Comparison of ENCODE assay signal across 20 cellular contexts in genomic region chrX:133968109-133968508, GRCh38. TPM values are rescaled to one million over a fixed set of nuclear protein-coding genes. Genes with fewer than 3 reads are reported as not detected.
DNase-seq lines count a peak whose midpoint lies in the region; ATAC-seq, FAIRE-seq and TF ChIP-seq lines count a peak whose summit lies in the region.
"Had no signal": no experiment of that assay in that cellular context is flagged by ENCODE, and none has a peak within 500 bp of the region (broad histone marks: within the 10 kb centered on the region; RNA-seq: fewer than 3 reads in every experiment).

No MANE protein-coding gene starts in this region.

- intact Hi-C loops in K562 (cut with micrococcal nuclease), result no loop called here

- H3K18ac ChIP-seq in H9 (ENCODE audit: insufficient read length, low read depth, low read length) (no peak overlapping the region), neuronal stem cell (ENCODE audit: low read length) (no peak overlapping the region)

- DNase-seq in GM23338 (ENCODE audit: low spot score), result no peak
- no peak for DNase-seq in H9
- no peak for DNase-seq in K562 (ENCODE audit: extremely low read depth in 1 of 4, low spot score in 3 of 4)
- no peak for DNase-seq in neuronal stem cell (ENCODE audit: low spot score)
- no peak for DNase-seq in NCI-H69 (lab: John Stamatoyannopoulos, UW)
- no peak for DNase-seq in C1 segment of cervical spinal cord (lab: John Stamatoyannopoulos, UW)
- DNase-seq: CD4-positive, CD25-positive, alpha-beta regulatory T cell; CD8-positive, alpha-beta memory T cell; DMS 273 treated with DMSO at 0.1 percent for 48 hours; DMS79; EL; GDM1; HFFc6 had no signal

- peaks cover 49% of the 10 kb centered on the region for H3K4me1 ChIP-seq in GM23338 (ENCODE audit: insufficient read depth)
- peaks cover 7% of the 10 kb centered on the region; the same call in 1 of the 2 replicates for H3K4me1 ChIP-seq in H9 (ENCODE audit: insufficient read depth, low read length)
- no peaks in the 10 kb centered on the region for H3K4me1 ChIP-seq in K562 (replicated peaks in 1 of 2; ENCODE audit: control insufficient read depth in 2 of 2, insufficient read depth in 2 of 2, low read length in 2 of 2)
- H3K4me1 ChIP-seq in neuronal stem cell (ENCODE audit: control insufficient read depth in 2 of 2, insufficient read depth in 1 of 2, low read depth in 1 of 2, low read length in 2 of 2), result peaks cover 4 to 10% of the 10 kb centered on the region in 2 donors

- H3K9me2 ChIP-seq in GM23338 (ENCODE audit: insufficient read depth), result no peaks in the 10 kb centered on the region

- H3K14ac ChIP-seq in H9 (ENCODE audit: insufficient read depth, low read length) (no peak overlapping the region), neuronal stem cell (ENCODE audit: low read length) (no peak overlapping the region)

- peak overlapping the region; percentile 88; the same call in 1 of the 2 replicates for H3K27ac ChIP-seq in GM23338 (ENCODE audit: low read depth)
- no peak overlapping the region for H3K27ac ChIP-seq in H9 (ENCODE audit: insufficient read length, low read depth, low read length)
- H3K27ac ChIP-seq in K562 (ENCODE audit: extremely low read depth, low read depth, low read length), result no peak overlapping the region
- peak overlapping the region; percentile 85 for H3K27ac ChIP-seq in neuronal stem cell (replicated peaks; ENCODE audit: low read length)
- H3K27ac ChIP-seq: C4-2B had no signal

- H3K23ac ChIP-seq in H9 (ENCODE audit: insufficient read length, low read depth, low read length), result no peak overlapping the region
- H3K23ac ChIP-seq in neuronal stem cell (ENCODE audit: low read depth, low read length, poor library complexity), result no peak overlapping the region

- H3K79me2 ChIP-seq in GM23338 (replicated peaks; ENCODE audit: insufficient read depth) (no peaks in the 10 kb centered on the region), H9 (ENCODE audit: insufficient read depth, low read length) (no peaks in the 10 kb centered on the region), K562 (ENCODE audit: control insufficient read depth, insufficient read depth, low read length) (no peaks in the 10 kb centered on the region)

- no peak overlapping the region for H2AK5ac ChIP-seq in H9 (ENCODE audit: insufficient read length, low read length)
- H2AK5ac ChIP-seq in neuronal stem cell (ENCODE audit: low read depth, low read length), result no peak overlapping the region

- H3K4me1 Mint-ChIP-seq in GM23338 (peaks cover 51% of the 10 kb centered on the region), H9 (peaks cover 71 to 85% of the 10 kb centered on the region in 2 experiments)
- H3K4me1 Mint-ChIP-seq: CD4-positive, CD25-positive, alpha-beta regulatory T cell; CD8-positive, alpha-beta memory T cell had no signal

- BruUV-seq in K562 (replicated peaks; lab: Mats Ljungman, UMichigan), result no TSS peak

- no peak for TF ChIP-seq POLR2A in K562 (conservative IDR thresholded peaks at IDR 0.05)

- TF ChIP-seq RAD21 in K562 (CRISPR knock-in tag; conservative IDR thresholded peaks at IDR 0.05 in 1 of 2, IDR thresholded peaks at IDR 0.05 in 1 of 2), result no peak

- no peaks in the 10 kb centered on the region for H3K27me3 ChIP-seq in GM23338 (ENCODE audit: insufficient read depth)
- H3K27me3 ChIP-seq in H9 (ENCODE audit: insufficient read depth, low read length), result no peaks in the 10 kb centered on the region
- H3K27me3 ChIP-seq in K562 (ENCODE audit: control insufficient read depth in 2 of 2, insufficient read depth in 2 of 2, low read length in 2 of 2), result no peaks in the 10 kb centered on the region
- peaks cover 0 to 6% (median 0%) of the 10 kb centered on the region in 3 experiments for H3K27me3 ChIP-seq in neuronal stem cell (ENCODE audit: control insufficient read depth in 3 of 3, insufficient read depth in 3 of 3, low read depth in 1 of 3, low read length in 3 of 3)

- H3K36me3 Mint-ChIP-seq in GM23338 (ENCODE audit: low read depth) (no peaks in the 10 kb centered on the region; the same call in 2 of the 3 replicates), H9 (ENCODE audit: insufficient read depth in 1 of 3, low read depth in 3 of 3) (peaks cover 4 to 17% (median 4%) of the 10 kb centered on the region in 3 experiments; a peak in 6 of 7 replicates)
- H3K36me3 Mint-ChIP-seq: CD4-positive, CD25-positive, alpha-beta regulatory T cell had no signal

- H3K36me3 ChIP-seq in GM23338 (ENCODE audit: insufficient read depth) (no peaks in the 10 kb centered on the region), K562 (ENCODE audit: control insufficient read depth, insufficient read depth, low read length) (no peaks in the 10 kb centered on the region), neuronal stem cell (replicated peaks in 1 of 2; ENCODE audit: control insufficient read depth in 2 of 2, insufficient read depth in 2 of 2, low read length in 2 of 2) (no peaks in the 10 kb centered on the region)

- H4K91ac ChIP-seq in H9 (ENCODE audit: insufficient read length, low read depth, low read length), result no peak overlapping the region
- H4K91ac ChIP-seq in neuronal stem cell (ENCODE audit: low read depth, low read length, poor library complexity), result no peak overlapping the region

- H3K4me3 Mint-ChIP-seq in GM23338, result no peak overlapping the region
- no peak overlapping the region for H3K4me3 Mint-ChIP-seq in H9
- H3K4me3 Mint-ChIP-seq: CD4-positive, CD25-positive, alpha-beta regulatory T cell; CD8-positive, alpha-beta memory T cell; HFFc6 had no signal

- no peak overlapping the region for H3T11ph ChIP-seq in H9 (ENCODE audit: low read length)

- H4K20me1 ChIP-seq in GM23338 (replicated peaks; ENCODE audit: insufficient read depth) (no peaks in the 10 kb centered on the region), H9 (ENCODE audit: control insufficient read depth, insufficient read depth, insufficient read length) (no peaks in the 10 kb centered on the region), K562 (replicated peaks; ENCODE audit: control insufficient read depth, insufficient read depth, low read length) (no peaks in the 10 kb centered on the region)

- H3K9ac ChIP-seq in H9 (ENCODE audit: extremely low read depth, insufficient read length, low read length), result no peak overlapping the region
- no peak overlapping the region for H3K9ac ChIP-seq in K562 (ENCODE audit: insufficient read depth in 1 of 2, low read depth in 2 of 2, low read length in 2 of 2)
- no peak overlapping the region for H3K9ac ChIP-seq in neuronal stem cell (ENCODE audit: low read depth, low read length, poor library complexity)

- no peak overlapping the region for H2BK20ac ChIP-seq in H9 (ENCODE audit: low read depth, low read length, poor library complexity, severe bottlenecking)

- no peak overlapping the region for H4K8ac ChIP-seq in H9 (replicated peaks; ENCODE audit: insufficient read length, low read depth, low read length)
- H4K8ac ChIP-seq in neuronal stem cell (ENCODE audit: low read depth, low read length), result no peak overlapping the region

- H3K27ac Mint-ChIP-seq in GM23338, result no peak overlapping the region
- H3K27ac Mint-ChIP-seq in H9, result peak overlapping the region in 2 of 3 experiments; percentile 27 to 93; a peak in 3 of 7 replicates
- H3K27ac Mint-ChIP-seq: CD4-positive, CD25-positive, alpha-beta regulatory T cell; HFFc6 had no signal

- H2BK12ac ChIP-seq in H9 (ENCODE audit: insufficient read length, low read depth, low read length) (no peak overlapping the region), neuronal stem cell (ENCODE audit: low read length) (no peak overlapping the region)

- no peak for TF ChIP-seq EP300 in K562 (IDR thresholded peaks at IDR 0.05; ENCODE audit: low read length)

- in situ Hi-C loops in K562 (cut with MboI), result no loop called here

- H2BK120ac ChIP-seq in H9 (ENCODE audit: low read depth, low read length, poor library complexity, severe bottlenecking), result no peak overlapping the region
- no peak overlapping the region for H2BK120ac ChIP-seq in neuronal stem cell (ENCODE audit: low read depth, low read length)

- no CpG with 5 or more reads among the region's 5 CpGs for WGBS in H9 (ENCODE audit: extremely low coverage, insufficient read length, low lambda C conversion rate)
- WGBS in K562 (ENCODE audit: insufficient coverage, low coverage, missing lambda C conversion rate), result 0% methylated on average over 5 of the region's 5 CpGs
- WGBS in neuronal stem cell (ENCODE audit: extremely low coverage in 2 of 2, insufficient read length in 2 of 2, insufficient replicate concordance in 1 of 2), 2 donors, result no CpG with 5 or more reads among the region's 5 CpGs

- H3K56ac ChIP-seq in H9 (ENCODE audit: insufficient read length, low read depth, low read length), result no peak overlapping the region

- H3K4me2 ChIP-seq in GM23338, result peak overlapping the region; percentile 47
- H3K4me2 ChIP-seq in H9 (ENCODE audit: insufficient read depth, insufficient read length, low read length), result no peak overlapping the region
- H3K4me2 ChIP-seq in K562 (ENCODE audit: insufficient read depth, low read length), result no peak overlapping the region
- no peak overlapping the region for H3K4me2 ChIP-seq in neuronal stem cell (ENCODE audit: insufficient read depth, low read length, poor library complexity, severe bottlenecking)

- POLR2A ChIA-PET in K562 (lab: Yijun Ruan, JAX), result no interaction called here

- TF ChIP-seq CTCF in GM23338 (conservative IDR thresholded peaks at IDR 0.05; ENCODE audit: low read depth in 2 of 2) (no peak), H9 (conservative IDR thresholded peaks at IDR 0.05) (no peak), K562 (IDR thresholded peaks at IDR 0.05 in 2 of 3, conservative IDR thresholded peaks at IDR 0.05 in 1 of 3; ENCODE audit: insufficient read depth in 2 of 3, low read depth in 1 of 3, low read length in 3 of 3) (no peak)

- H3K23me2 ChIP-seq in H9 (ENCODE audit: insufficient read length, low read depth, low read length, poor library complexity, severe bottlenecking), result no peaks in the 10 kb centered on the region

- H2AFZ ChIP-seq in GM23338, result no peak overlapping the region
- no peak overlapping the region for H2AFZ ChIP-seq in H9 (ENCODE audit: low read length)
- no peak overlapping the region for H2AFZ ChIP-seq in K562 (ENCODE audit: low read depth, low read length)
- H2AFZ ChIP-seq in neuronal stem cell (ENCODE audit: low read length), result no peak overlapping the region

- H3K79me1 ChIP-seq in H9 (ENCODE audit: insufficient read depth, low read depth, low read length, poor library complexity, severe bottlenecking) (no peaks in the 10 kb centered on the region), neuronal stem cell (ENCODE audit: low read depth, low read length) (peaks cover 4% of the 10 kb centered on the region)

- H3F3A ChIP-seq in GM23338 (replicated peaks; ENCODE audit: low read depth), result no peaks in the 10 kb centered on the region

- no peak for ATAC-seq in GM23338
- no peak for ATAC-seq in K562
- ATAC-seq in GM18870 (IDR thresholded peaks at IDR 0.05; ENCODE audit: unreplicated experiment), result no peak
- ATAC-seq: GM12878 had no signal

- H3K4me3 ChIP-seq in GM23338 (no peak overlapping the region), K562 (no peak overlapping the region), neuronal stem cell (ENCODE audit: low read length in 2 of 2) (no peak overlapping the region)
- H3K4me3 ChIP-seq: GM12878, HAP-1 had no signal

- H3K27me3 Mint-ChIP-seq in GM23338 (ENCODE audit: insufficient read depth, low read depth, poor library complexity), result no peaks in the 10 kb centered on the region
- H3K27me3 Mint-ChIP-seq in H9 (ENCODE audit: low read depth), result no peaks in the 10 kb centered on the region

- H3K9me1 ChIP-seq in K562 (ENCODE audit: control insufficient read depth, insufficient read depth, low read length), result no peaks in the 10 kb centered on the region

- H2BK15ac ChIP-seq in H9 (ENCODE audit: low read depth, low read length), result no peak overlapping the region
- no peak overlapping the region for H2BK15ac ChIP-seq in neuronal stem cell (ENCODE audit: low read length)

- H3K4ac ChIP-seq in H9 (ENCODE audit: low read depth, low read length), result no peak overlapping the region
- no peak overlapping the region for H3K4ac ChIP-seq in neuronal stem cell (ENCODE audit: low read length)

- H3K9me3 ChIP-seq in H9 (ENCODE audit: control insufficient read depth, low read depth, low read length) (no peaks in the 10 kb centered on the region), K562 (replicated peaks; ENCODE audit: control insufficient read depth, insufficient read depth, low read depth, low read length) (no peaks in the 10 kb centered on the region), neuronal stem cell (replicated peaks in 1 of 2; ENCODE audit: control insufficient read depth in 2 of 2, insufficient read depth in 1 of 2, low read depth in 1 of 2, low read length in 2 of 2) (no peaks in the 10 kb centered on the region)
- H3K9me3 ChIP-seq: HAP-1 had no signal

- H4K5ac ChIP-seq in H9 (ENCODE audit: insufficient read length, low read depth, low read length), result no peak overlapping the region

- FAIRE-seq in K562 (lab: Jason Lieb, UNC), result no peak
- FAIRE-seq: GM12878, GM18507 had no signal

- H2BK5ac ChIP-seq in H9 (ENCODE audit: insufficient read length, low read length), result no peak overlapping the region
- H2BK5ac ChIP-seq in neuronal stem cell (ENCODE audit: low read length), result no peak overlapping the region

- CTCF ChIA-PET in K562 (lab: Yijun Ruan, JAX; ENCODE audit: low intra/inter-chr PET ratio), result no interaction called here

- H3K9me3 Mint-ChIP-seq in GM23338 (no peaks in the 10 kb centered on the region), H9 (no peaks in the 10 kb centered on the region)
- H3K9me3 Mint-ChIP-seq: CD4-positive, CD25-positive, alpha-beta regulatory T cell; CD8-positive, alpha-beta memory T cell had no signal

RNA-seq across cellular contexts. Expression of gene GPC3, which starts 17.3 kb away (rescaled TPM):
- 60.1 and 61.2 TPM in 2 replicates for total RNA-seq in GM23338 (2014; rRNA removed; shearing (Covaris generic))
- polyA plus RNA-seq in GM23338 (2016; fragmentation: Nextera tagmentation; extraction: Ambion mirVana), result 34.3 and 36.8 TPM in 2 replicates
- total RNA-seq in H9 (2021), result 106 and 108 TPM in 2 replicates
- total RNA-seq in K562 (2011; cell fraction: chromatin; rRNA removed; ENCODE audit: low replicate concordance), result not detected in 2 replicates
- total RNA-seq in K562 (2011; cell fraction: nucleolus; rRNA removed), result not detected in 2 replicates
- total RNA-seq in K562 (2011; cell fraction: nucleoplasm; rRNA removed), result not detected in 2 replicates
- not detected in 2 replicates for total RNA-seq in K562 (2014; rRNA removed)
- not detected in 2 replicates for total RNA-seq in K562 (2014; rRNA removed; fragmentation: Illumina TruSeq; extraction: Trizol)
- not detected in 2 replicates for total RNA-seq in K562 (2015; rRNA removed; fragmentation: Illumina TruSeq; extraction: Trizol)
- 0.42 and 0.81 TPM in 2 replicates for total RNA-seq in K562 (2021)
- polyA plus RNA-seq in K562 (2011; rRNA removed), result not detected in 2 replicates
- not detected in 2 replicates for polyA plus RNA-seq in K562 (2011; cell fraction: cytosol; rRNA removed)
- not detected in 2 replicates for polyA plus RNA-seq in K562 (2011; cell fraction: nucleus; rRNA removed)
- polyA plus RNA-seq in K562 (2012), result not detected in 2 replicates
- polyA plus RNA-seq in K562 (2014; fragmentation: Illumina TruSeq; extraction: Trizol), result not detected in 2 replicates
- polyA plus RNA-seq in K562 (2014; fragmentation: Nextera tagmentation; extraction: Ambion mirVana), result not detected
- not detected in 2 replicates for polyA plus RNA-seq in K562 (2014; rRNA removed)
- not detected in 2 replicates for polyA minus RNA-seq in K562 (2011; rRNA and poly(A)+ RNA removed)
- polyA minus RNA-seq in K562 (2011; cell fraction: cytosol; rRNA and poly(A)+ RNA removed), result 5.2 TPM in 1 of 2 replicates, not detected in the other
- not detected in 2 replicates for polyA minus RNA-seq in K562 (2011; cell fraction: nucleus; rRNA and poly(A)+ RNA removed)
- 308 TPM for polyA plus RNA-seq in neuronal stem cell (2013, experiment 1 of 2)
- 313 TPM for polyA plus RNA-seq in neuronal stem cell (2013, experiment 2 of 2)
- total RNA-seq: A172; CD8-positive, alpha-beta memory T cell; HFFc6 had no signal
- polyA plus RNA-seq: BJ; CD8-positive, alpha-beta memory T cell had no signal

Comparison
In these comparisons a context has a peak if more than half of its experiments do, and no peak if none do; other contexts are left out.
1. H3K27ac ChIP-seq: peak in GM23338 (single experiment) and neuronal stem cell (single experiment); none in H9 (single experiment) and K562 (single experiment).
2. RNA of gene GPC3, which starts 17.3 kb away (total RNA-seq): 106 to 108 TPM in H9 and 60.1 to 61.2 TPM in GM23338; 0.42 to 0.81 TPM in K562; every median in the first group is over 10 times any median in the second.